ENCODE assay signal across 24 cellular contexts in the genomic region with DNA sequence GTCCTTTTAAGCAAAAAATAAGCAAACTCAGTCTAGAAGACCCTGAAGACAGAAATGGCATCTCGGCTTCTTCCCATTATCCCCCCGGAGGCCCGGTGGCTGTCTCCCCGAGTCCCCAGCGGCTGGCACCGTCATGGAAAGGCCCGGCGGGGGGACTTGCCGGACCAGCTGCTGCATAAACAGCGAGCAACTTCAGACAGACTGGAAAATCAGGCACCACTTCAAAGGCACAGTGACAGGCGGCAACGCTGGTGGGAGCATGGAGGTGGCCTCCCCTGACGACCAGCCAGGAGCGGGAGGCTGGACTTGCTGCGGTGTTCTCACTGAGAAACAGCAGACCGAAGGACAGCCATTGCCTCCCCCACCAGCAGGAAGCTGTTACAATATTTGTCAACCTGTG. TPM values are rescaled to one million over a fixed set of nuclear protein-coding genes. Genes with fewer than 3 reads are reported as not detected.
"Had no signal": no experiment of that assay in that cellular context is flagged by ENCODE, and none has a peak within 500 bp of the region (broad histone marks: within the 10 kb centered on the region; RNA-seq: fewer than 3 reads in every experiment).

No MANE protein-coding gene starts in this region.

- ATAC-seq: activated CD8-positive, alpha-beta memory T cell treated with anti-CD3 and anti-CD28 coated beads, Interleukin-2, amount 10 ng/mL, durations not matched to agents 7 days and 5 days; gastrocnemius medialis; heart left ventricle; right cardiac atrium had no signal

- H3K9me3 Mint-ChIP-seq: activated naive CD4-positive, alpha-beta T cell treated with anti-CD3 and anti-CD28 coated beads for 36 hours; activated T-helper 2 cell treated with anti-CD3 and anti-CD28 coated beads, Interferon-gamma antibody, Interleukin-2, Interleukin-4, amounts not matched to agents 10 μg/mL and 5 μg/mL and 100 μg/mL, durations not matched to agents 14 hours and 24 hours and 36 hours; endodermal cell; immature natural killer cell; nephron had no signal

- H3K4me1 Mint-ChIP-seq: activated CD8-positive, alpha-beta memory T cell treated with anti-CD3 and anti-CD28 coated beads, Interleukin-2, amount 10 ng/mL, durations not matched to agents 7 days and 5 days; endodermal cell; nephron had no signal

- DNase-seq: activated CD4-positive, alpha-beta T cell treated with anti-CD3 and anti-CD28 coated beads for 1 hour; activated CD4-positive, alpha-beta T cell treated with anti-CD3 and anti-CD28 coated beads, Interleukin-2, amount 50 U/mL, for 4 hours; activated CD8-positive, alpha-beta memory T cell treated with anti-CD3 and anti-CD28 coated beads, Interleukin-2, amount 10 ng/mL, durations not matched to agents 7 days and 5 days; activated naive CD4-positive, alpha-beta T cell treated with anti-CD3 and anti-CD28 coated beads for 36 hours; activated T-cell treated with anti-CD3 and anti-CD28 coated beads, Interleukin-2, amount 50 U/mL, for 1 hour; dermis blood vessel endothelial cell; endodermal cell; gastrocnemius medialis; heart left ventricle; immature natural killer cell; mesendoderm; nucleus accumbens; right cardiac atrium; stimulated activated CD4-positive, alpha-beta T cell treated with anti-CD3 and anti-CD28 coated beads, Interleukin-4, amount 100 ng/mL, for 4 hours; stimulated activated CD8-positive, alpha-beta memory T cell treated with anti-CD3 and anti-CD28 coated beads, Interleukin-4, amount 100 ng/mL, for 48 hours; stimulated activated naive CD4-positive, alpha-beta T cell treated with Interleukin-2 at 50 U/mL for 16 hours; trophoblast cell had no signal

- H3K27ac Mint-ChIP-seq: activated CD8-positive, alpha-beta memory T cell treated with anti-CD3 and anti-CD28 coated beads, Interleukin-2, amount 10 ng/mL, durations not matched to agents 7 days and 5 days; activated naive CD4-positive, alpha-beta T cell treated with anti-CD3 and anti-CD28 coated beads for 36 hours; activated T-helper 2 cell treated with anti-CD3 and anti-CD28 coated beads, Interferon-gamma antibody, Interleukin-2, Interleukin-4, amounts not matched to agents 10 μg/mL and 5 μg/mL and 100 μg/mL, durations not matched to agents 14 hours and 24 hours and 36 hours; endodermal cell; immature natural killer cell; nephron; progenitor cell of endocrine pancreas had no signal

- H3K4me3 Mint-ChIP-seq: activated CD8-positive, alpha-beta memory T cell treated with anti-CD3 and anti-CD28 coated beads, Interleukin-2, amount 10 ng/mL, durations not matched to agents 7 days and 5 days; activated naive CD4-positive, alpha-beta T cell treated with anti-CD3 and anti-CD28 coated beads for 36 hours; endodermal cell; immature natural killer cell; nephron had no signal

- H3K36me3 Mint-ChIP-seq: activated CD8-positive, alpha-beta memory T cell treated with anti-CD3 and anti-CD28 coated beads, Interleukin-2, amount 10 ng/mL, durations not matched to agents 7 days and 5 days; immature natural killer cell had no signal

RNA-seq across cellular contexts. Expression of a gene that starts 18.4 kb away (rescaled TPM):
- total RNA-seq: activated CD8-positive, alpha-beta memory T cell treated with anti-CD3 and anti-CD28 coated beads, Interleukin-2, amount 10 ng/mL, durations not matched to agents 7 days and 5 days; activated naive CD4-positive, alpha-beta T cell treated with anti-CD3 and anti-CD28 coated beads for 36 hours; activated T-helper 2 cell treated with anti-CD3 and anti-CD28 coated beads, Interferon-gamma antibody, Interleukin-2, Interleukin-4, amounts not matched to agents 10 μg/mL and 5 μg/mL and 100 μg/mL, durations not matched to agents 14 hours and 24 hours and 36 hours; bronchial epithelial cell; dermis blood vessel endothelial cell; endodermal cell; epithelial cell of proximal tubule; progenitor cell of endocrine pancreas had no signal

RNA-seq across cellular contexts. Expression of a gene that starts 25.4 kb away (rescaled TPM):
- total RNA-seq: activated CD8-positive, alpha-beta memory T cell treated with anti-CD3 and anti-CD28 coated beads, Interleukin-2, amount 10 ng/mL, durations not matched to agents 7 days and 5 days; activated naive CD4-positive, alpha-beta T cell treated with anti-CD3 and anti-CD28 coated beads for 36 hours; activated T-helper 2 cell treated with anti-CD3 and anti-CD28 coated beads, Interferon-gamma antibody, Interleukin-2, Interleukin-4, amounts not matched to agents 10 μg/mL and 5 μg/mL and 100 μg/mL, durations not matched to agents 14 hours and 24 hours and 36 hours; bronchial epithelial cell; dermis blood vessel endothelial cell; endodermal cell; epithelial cell of proximal tubule; progenitor cell of endocrine pancreas had no signal

RNA-seq across cellular contexts. Expression of a gene that starts 35.0 kb away (rescaled TPM):
- total RNA-seq: activated CD8-positive, alpha-beta memory T cell treated with anti-CD3 and anti-CD28 coated beads, Interleukin-2, amount 10 ng/mL, durations not matched to agents 7 days and 5 days; activated naive CD4-positive, alpha-beta T cell treated with anti-CD3 and anti-CD28 coated beads for 36 hours; activated T-helper 2 cell treated with anti-CD3 and anti-CD28 coated beads, Interferon-gamma antibody, Interleukin-2, Interleukin-4, amounts not matched to agents 10 μg/mL and 5 μg/mL and 100 μg/mL, durations not matched to agents 14 hours and 24 hours and 36 hours; bronchial epithelial cell; dermis blood vessel endothelial cell; endodermal cell; epithelial cell of proximal tubule; progenitor cell of endocrine pancreas had no signal

RNA-seq across cellular contexts. Expression of a gene that starts 54.8 kb away (rescaled TPM):
- total RNA-seq: activated CD8-positive, alpha-beta memory T cell treated with anti-CD3 and anti-CD28 coated beads, Interleukin-2, amount 10 ng/mL, durations not matched to agents 7 days and 5 days; activated naive CD4-positive, alpha-beta T cell treated with anti-CD3 and anti-CD28 coated beads for 36 hours; activated T-helper 2 cell treated with anti-CD3 and anti-CD28 coated beads, Interferon-gamma antibody, Interleukin-2, Interleukin-4, amounts not matched to agents 10 μg/mL and 5 μg/mL and 100 μg/mL, durations not matched to agents 14 hours and 24 hours and 36 hours; ascending aorta; bronchial epithelial cell; dermis blood vessel endothelial cell; epithelial cell of proximal tubule; gastrocnemius medialis; liver; right cardiac atrium had no signal
